In genomic region chr20:58874469-58874868, GRCh38 we compare ENCODE assay signal across 1 cellular context.
TF ChIP-seq lines count a peak whose summit lies in the region.

No MANE protein-coding gene starts in this region.

TF ChIP-seq in HEK293, 187 proteins besides CTCF, POLR2A, EP300 and RAD21 (continued from another document):
- TF ChIP-seq KLF17 (tag by site-specific recombination; IDR thresholded peaks at IDR 0.05) = no peak
TF ChIP-seq in HEK293: peak in this region for 1.
